In genomic region chr5:110055301-110055700, GRCh38 we compare ENCODE assay signal across 18 cellular contexts.
DNase-seq lines count a peak whose midpoint lies in the region; ATAC-seq, FAIRE-seq and TF ChIP-seq lines count a peak whose summit lies in the region.
"Had no signal": no experiment of that assay in that cellular context is flagged by ENCODE, and none has a peak within 500 bp of the region (broad histone marks: within the 10 kb centered on the region; RNA-seq: fewer than 3 reads in every experiment).

No MANE protein-coding gene starts in this region.

- H3K36me3 ChIP-seq in GM23248 (ENCODE audit: low read depth) = no peaks in the 10 kb centered on the region
- H3K36me3 ChIP-seq in astrocyte (ENCODE audit: insufficient read depth, low read length) = no peaks in the 10 kb centered on the region
- no peaks in the 10 kb centered on the region for H3K36me3 ChIP-seq in mesenchymal stem cell (ENCODE audit: control insufficient read depth in 1 of 2, insufficient read depth in 2 of 2, low read depth in 1 of 2, low read length in 2 of 2)
- no peaks in the 10 kb centered on the region for H3K36me3 ChIP-seq in adrenal gland (replicated peaks in 1 of 2)

- H3K4ac ChIP-seq in mesenchymal stem cell (ENCODE audit: low read depth in 1 of 2, low read length in 2 of 2) = no peak overlapping the region

- no peaks in the 10 kb centered on the region for H3K9me2 ChIP-seq in GM23248 (ENCODE audit: insufficient read depth)

- H2AK5ac ChIP-seq in mesenchymal stem cell (ENCODE audit: low read length, severe bottlenecking) = no peak overlapping the region

- no peak overlapping the region for H2BK5ac ChIP-seq in mesenchymal stem cell (ENCODE audit: low read depth, low read length, poor library complexity, severe bottlenecking)

- no peaks in the 10 kb centered on the region for H3K79me1 ChIP-seq in mesenchymal stem cell (replicated peaks; ENCODE audit: low read length, poor library complexity, severe bottlenecking)

- no peak overlapping the region for H3K23ac ChIP-seq in mesenchymal stem cell (ENCODE audit: low read length in 2 of 2)

- H3K4me3 ChIP-seq in AG10803 (ENCODE audit: low read length) (no peak overlapping the region), GM23248 (no peak overlapping the region), astrocyte (ENCODE audit: insufficient read depth, low read depth, low read length) (no peak overlapping the region), mesenchymal stem cell (ENCODE audit: insufficient read depth in 1 of 2, low read depth in 1 of 2, low read length in 2 of 2) (no peak overlapping the region), adrenal gland (no peak overlapping the region)
- H3K4me3 ChIP-seq: GM12878 had no signal

- no peaks in the 10 kb centered on the region for H3K27me3 Mint-ChIP-seq in astrocyte (ENCODE audit: low read depth, unreplicated experiment)
- H3K27me3 Mint-ChIP-seq: stimulated activated naive CD8-positive, alpha-beta T cell treated with anti-CD3 and anti-CD28 coated beads, Interleukin-15, Interleukin-2, amounts not matched to agents 100 ng/mL and 50 ng/mL, for 24 hours had no signal

- no peak overlapping the region for H4K8ac ChIP-seq in mesenchymal stem cell (ENCODE audit: low read length)

- peak; percentile 49 for DNase-seq in AG10803 (ENCODE audit: low read depth)
- DNase-seq in GM23248 = peak; percentile 62
- peak; percentile 67 for DNase-seq in astrocyte (ENCODE audit: low read depth)
- DNase-seq in mesenchymal stem cell = peak; percentile 27
- no peak for DNase-seq in stimulated activated CD4-positive, alpha-beta T cell treated with anti-CD3 and anti-CD28 coated beads, Interleukin-2, amount 100 ng/mL, for 24 hours
- DNase-seq in adrenal gland = no peak
- DNase-seq in sciatic nerve (ENCODE audit: low spot score) = no peak
- DNase-seq in NCI-H2107 treated with DMSO at 0.1 percent for 48 hours (lab: John Stamatoyannopoulos, UW; ENCODE audit: unreplicated experiment) = no peak
- DNase-seq: activated CD4-positive, alpha-beta T cell treated with anti-CD3 and anti-CD28 coated beads, Interleukin-2, amount 50 U/mL, for 4 hours; aorta; foreskin melanocyte; NCI-H2081 treated with DMSO at 0.1 percent for 48 hours; SIG-M5; small intestine had no signal

- H3K9me3 ChIP-seq in GM23248 (ENCODE audit: low read depth) = no peaks in the 10 kb centered on the region
- no peaks in the 10 kb centered on the region for H3K9me3 ChIP-seq in astrocyte (ENCODE audit: insufficient read depth, low read depth, low read length)
- no peaks in the 10 kb centered on the region for H3K9me3 ChIP-seq in mesenchymal stem cell (ENCODE audit: control insufficient read depth, low read length)
- H3K9me3 ChIP-seq in adrenal gland (replicated peaks in 1 of 3) = no peaks in the 10 kb centered on the region

- H3K18ac ChIP-seq in mesenchymal stem cell (ENCODE audit: low read depth in 1 of 2, low read length in 2 of 2) = no peak overlapping the region

- WGBS in GM23248 (ENCODE audit: low coverage in 1 of 2, low lambda C conversion rate in 2 of 2, missing lambda C conversion rate in 2 of 2), 2 experiments = 0 to 7% methylated on average over 2 of the region's 2 CpGs
- 50% methylated on average over 1 of the region's 2 CpGs for WGBS in mesenchymal stem cell
- 58 to 71% (median 65%) methylated on average over 2 of the region's 2 CpGs for WGBS in adrenal gland, 4 donors

- FAIRE-seq in astrocyte (lab: Jason Lieb, UNC) = no peak
- FAIRE-seq: GM12878, small intestine, TTC549 had no signal

- peaks cover 20% of the 10 kb centered on the region; the same call in 1 of the 2 replicates for H3F3A ChIP-seq in GM23248 (ENCODE audit: insufficient read depth)

- no peak overlapping the region for H3K27ac Mint-ChIP-seq in astrocyte (ENCODE audit: unreplicated experiment)
- H3K27ac Mint-ChIP-seq: activated T-helper 1 cell treated with anti-CD3 and anti-CD28 coated beads, Interleukin-12 subunit alpha, Interleukin-12 subunit beta, Interleukin-2, Interleukin-4 antibody, amounts not matched to agents 30 ng/mL and 10 ng/mL and 1 ng/mL, durations not matched to agents 14 hours and 24 hours and 36 hours had no signal

- no peak overlapping the region for H3K4me3 Mint-ChIP-seq in astrocyte (ENCODE audit: unreplicated experiment)
- H3K4me3 Mint-ChIP-seq: activated T-helper 1 cell treated with anti-CD3 and anti-CD28 coated beads, Interleukin-12 subunit alpha, Interleukin-12 subunit beta, Interleukin-2, Interleukin-4 antibody, amounts not matched to agents 30 ng/mL and 10 ng/mL and 1 ng/mL, durations not matched to agents 14 hours and 24 hours and 36 hours had no signal

- H3K14ac ChIP-seq in mesenchymal stem cell (ENCODE audit: low read length in 2 of 2) = no peak overlapping the region

- H2BK15ac ChIP-seq in mesenchymal stem cell (ENCODE audit: low read depth, poor library complexity, severe bottlenecking) = no peak overlapping the region

- no peaks in the 10 kb centered on the region for H3K36me3 Mint-ChIP-seq in astrocyte (ENCODE audit: low read depth, unreplicated experiment)

- ATAC-seq in sciatic nerve = no peak
- ATAC-seq: GM12878 had no signal

- no peak overlapping the region for H2BK12ac ChIP-seq in mesenchymal stem cell (ENCODE audit: low read length in 2 of 2)

- H3K4me1 ChIP-seq in GM23248 (ENCODE audit: insufficient read depth) = peaks cover 14% of the 10 kb centered on the region
- peaks cover 4% of the 10 kb centered on the region for H3K4me1 ChIP-seq in astrocyte (ENCODE audit: insufficient read depth, low read length)
- H3K4me1 ChIP-seq in mesenchymal stem cell (ENCODE audit: control insufficient read depth, insufficient read depth, low read depth, low read length) = no peaks in the 10 kb centered on the region
- H3K4me1 ChIP-seq in adrenal gland (replicated peaks in 1 of 2) = no peaks in the 10 kb centered on the region

- intact Hi-C loops in adrenal gland (cut with DNase I) (no loop called here), sciatic nerve (cut with DNase I) (no loop called here)

- H3K9ac ChIP-seq in GM23248 (no peak overlapping the region), astrocyte (ENCODE audit: low read length) (no peak overlapping the region), mesenchymal stem cell (ENCODE audit: low read length) (no peak overlapping the region)

- TF ChIP-seq CTCF in AG10803 (conservative IDR thresholded peaks at IDR 0.05; ENCODE audit: low read length) = no peak
- no peak for TF ChIP-seq CTCF in astrocyte (IDR thresholded peaks at IDR 0.05; ENCODE audit: insufficient read depth, low read depth, low read length)
- TF ChIP-seq CTCF in adrenal gland (IDR thresholded peaks at IDR 0.05) = no peak

- H3K9me3 Mint-ChIP-seq in astrocyte (ENCODE audit: unreplicated experiment) = no peaks in the 10 kb centered on the region
- H3K9me3 Mint-ChIP-seq: activated T-helper 1 cell treated with anti-CD3 and anti-CD28 coated beads, Interleukin-12 subunit alpha, Interleukin-12 subunit beta, Interleukin-2, Interleukin-4 antibody, amounts not matched to agents 30 ng/mL and 10 ng/mL and 1 ng/mL, durations not matched to agents 14 hours and 24 hours and 36 hours; stimulated activated naive CD8-positive, alpha-beta T cell treated with anti-CD3 and anti-CD28 coated beads, Interleukin-15, Interleukin-2, amounts not matched to agents 100 ng/mL and 50 ng/mL, for 24 hours had no signal

- H2AFZ ChIP-seq in GM23248 = peak overlapping the region; percentile 1; the same call in 1 of the 2 replicates
- H2AFZ ChIP-seq in astrocyte (ENCODE audit: low read depth, low read length) = no peak overlapping the region
- no peak overlapping the region for H2AFZ ChIP-seq in mesenchymal stem cell (ENCODE audit: low read depth, low read length)

- no peaks in the 10 kb centered on the region for H3K27me3 ChIP-seq in GM23248 (replicated peaks; ENCODE audit: insufficient read depth)
- H3K27me3 ChIP-seq in astrocyte (ENCODE audit: insufficient read depth, low read length) = no peaks in the 10 kb centered on the region
- H3K27me3 ChIP-seq in mesenchymal stem cell (ENCODE audit: control insufficient read depth in 1 of 2, insufficient read depth in 1 of 2, low read length in 2 of 2) = peaks cover 0 to 9% of the 10 kb centered on the region in 2 experiments
- no peaks in the 10 kb centered on the region for H3K27me3 ChIP-seq in adrenal gland

- H3K27ac ChIP-seq in GM23248 = no peak overlapping the region
- no peak overlapping the region for H3K27ac ChIP-seq in astrocyte (ENCODE audit: low read depth, low read length)
- no peak overlapping the region for H3K27ac ChIP-seq in mesenchymal stem cell (ENCODE audit: low read length, poor library complexity, severe bottlenecking)
- H3K27ac ChIP-seq in adrenal gland = no peak overlapping the region

- H2BK120ac ChIP-seq in mesenchymal stem cell (ENCODE audit: low read depth, low read length) = no peak overlapping the region

- in situ Hi-C loops in GM23248 (cut with MboI) = no loop called here

- no peak overlapping the region for H4K91ac ChIP-seq in mesenchymal stem cell (ENCODE audit: low read length)

- H3K4me1 Mint-ChIP-seq in astrocyte (ENCODE audit: low read depth, unreplicated experiment) = peaks cover 18% of the 10 kb centered on the region

- H3K4me2 ChIP-seq in GM23248 (ENCODE audit: unreplicated experiment) (peak overlapping the region; percentile 35), astrocyte (ENCODE audit: low read length) (peak overlapping the region; percentile 8), mesenchymal stem cell (ENCODE audit: low read length, poor library complexity, severe bottlenecking) (no peak overlapping the region)

- H3K79me2 ChIP-seq in GM23248 (ENCODE audit: insufficient read depth) (no peaks in the 10 kb centered on the region), astrocyte (ENCODE audit: insufficient read depth, low read length) (no peaks in the 10 kb centered on the region)

- TF ChIP-seq POLR2A in adrenal gland (IDR thresholded peaks at IDR 0.05) = no peak

- H4K20me1 ChIP-seq in GM23248 (ENCODE audit: insufficient read depth) (no peaks in the 10 kb centered on the region), astrocyte (ENCODE audit: insufficient read depth, low read length) (no peaks in the 10 kb centered on the region)

Comparison
In these comparisons a context has a peak if more than half of its experiments do, and no peak if none do; other contexts are left out.
1. DNase-seq: peak in AG10803 (single experiment), GM23248 (single experiment), astrocyte (single experiment) and mesenchymal stem cell (single experiment); none in stimulated activated CD4-positive, alpha-beta T cell treated with anti-CD3 and anti-CD28 coated beads, Interleukin-2, amount 100 ng/mL, for 24 hours (0 of 2), adrenal gland (0 of 7), sciatic nerve (single experiment) and NCI-H2107 treated with DMSO at 0.1 percent for 48 hours (single experiment).